In the genomic region with DNA sequence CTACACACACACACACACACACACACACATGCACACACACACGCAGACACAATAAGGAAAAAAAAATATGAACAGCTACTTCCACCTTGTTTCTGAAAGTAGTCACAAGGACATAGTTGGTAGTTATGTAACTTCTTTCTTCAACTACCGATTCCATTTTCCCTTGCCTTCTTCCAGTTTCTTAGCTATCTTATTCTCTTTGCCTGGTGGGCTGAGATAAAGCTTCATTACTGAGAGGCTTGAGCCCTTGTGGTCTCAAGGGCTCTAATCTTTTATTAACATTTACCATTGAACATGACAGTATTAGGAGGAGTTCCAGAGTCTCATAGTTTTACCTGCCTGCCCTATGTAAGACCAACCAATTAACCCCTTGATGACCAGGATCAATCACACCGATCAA, we compare ENCODE assay signal across 1 cellular context.
TF ChIP-seq lines count a peak whose summit lies in the region.

No MANE protein-coding gene starts in this region.

TF ChIP-seq in K562, 482 proteins besides CTCF, POLR2A, EP300 and RAD21 (continued from another document and continues in another):
- TF ChIP-seq, protein P1, sequence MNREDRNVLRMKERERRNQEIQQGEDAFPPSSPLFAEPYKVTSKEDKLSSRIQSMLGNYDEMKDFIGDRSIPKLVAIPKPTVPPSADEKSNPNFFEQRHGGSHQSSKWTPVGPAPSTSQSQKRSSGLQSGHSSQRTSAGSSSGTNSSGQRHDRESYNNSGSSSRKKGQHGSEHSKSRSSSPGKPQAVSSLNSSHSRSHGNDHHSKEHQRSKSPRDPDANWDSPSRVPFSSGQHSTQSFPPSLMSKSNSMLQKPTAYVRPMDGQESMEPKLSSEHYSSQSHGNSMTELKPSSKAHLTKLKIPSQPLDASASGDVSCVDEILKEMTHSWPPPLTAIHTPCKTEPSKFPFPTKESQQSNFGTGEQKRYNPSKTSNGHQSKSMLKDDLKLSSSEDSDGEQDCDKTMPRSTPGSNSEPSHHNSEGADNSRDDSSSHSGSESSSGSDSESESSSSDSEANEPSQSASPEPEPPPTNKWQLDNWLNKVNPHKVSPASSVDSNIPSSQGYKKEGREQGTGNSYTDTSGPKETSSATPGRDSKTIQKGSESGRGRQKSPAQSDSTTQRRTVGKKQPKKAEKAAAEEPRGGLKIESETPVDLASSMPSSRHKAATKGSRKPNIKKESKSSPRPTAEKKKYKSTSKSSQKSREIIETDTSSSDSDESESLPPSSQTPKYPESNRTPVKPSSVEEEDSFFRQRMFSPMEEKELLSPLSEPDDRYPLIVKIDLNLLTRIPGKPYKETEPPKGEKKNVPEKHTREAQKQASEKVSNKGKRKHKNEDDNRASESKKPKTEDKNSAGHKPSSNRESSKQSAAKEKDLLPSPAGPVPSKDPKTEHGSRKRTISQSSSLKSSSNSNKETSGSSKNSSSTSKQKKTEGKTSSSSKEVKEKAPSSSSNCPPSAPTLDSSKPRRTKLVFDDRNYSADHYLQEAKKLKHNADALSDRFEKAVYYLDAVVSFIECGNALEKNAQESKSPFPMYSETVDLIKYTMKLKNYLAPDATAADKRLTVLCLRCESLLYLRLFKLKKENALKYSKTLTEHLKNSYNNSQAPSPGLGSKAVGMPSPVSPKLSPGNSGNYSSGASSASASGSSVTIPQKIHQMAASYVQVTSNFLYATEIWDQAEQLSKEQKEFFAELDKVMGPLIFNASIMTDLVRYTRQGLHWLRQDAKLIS (CRISPR knock-in tag; IDR thresholded peaks at IDR 0.05), result no peak
- TF ChIP-seq HDAC1 (IDR thresholded peaks at IDR 0.05), result no peak
- TF ChIP-seq ZNF766 (CRISPR knock-in tag; conservative IDR thresholded peaks at IDR 0.05), result 0 out of 2 replicates have a peak, but pooled peaks have one; percentile 39
- TF ChIP-seq, protein P2, sequence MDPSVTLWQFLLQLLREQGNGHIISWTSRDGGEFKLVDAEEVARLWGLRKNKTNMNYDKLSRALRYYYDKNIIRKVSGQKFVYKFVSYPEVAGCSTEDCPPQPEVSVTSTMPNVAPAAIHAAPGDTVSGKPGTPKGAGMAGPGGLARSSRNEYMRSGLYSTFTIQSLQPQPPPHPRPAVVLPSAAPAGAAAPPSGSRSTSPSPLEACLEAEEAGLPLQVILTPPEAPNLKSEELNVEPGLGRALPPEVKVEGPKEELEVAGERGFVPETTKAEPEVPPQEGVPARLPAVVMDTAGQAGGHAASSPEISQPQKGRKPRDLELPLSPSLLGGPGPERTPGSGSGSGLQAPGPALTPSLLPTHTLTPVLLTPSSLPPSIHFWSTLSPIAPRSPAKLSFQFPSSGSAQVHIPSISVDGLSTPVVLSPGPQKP (CRISPR knock-in tag; IDR thresholded peaks at IDR 0.05), result no peak
- TF ChIP-seq, protein P3, sequence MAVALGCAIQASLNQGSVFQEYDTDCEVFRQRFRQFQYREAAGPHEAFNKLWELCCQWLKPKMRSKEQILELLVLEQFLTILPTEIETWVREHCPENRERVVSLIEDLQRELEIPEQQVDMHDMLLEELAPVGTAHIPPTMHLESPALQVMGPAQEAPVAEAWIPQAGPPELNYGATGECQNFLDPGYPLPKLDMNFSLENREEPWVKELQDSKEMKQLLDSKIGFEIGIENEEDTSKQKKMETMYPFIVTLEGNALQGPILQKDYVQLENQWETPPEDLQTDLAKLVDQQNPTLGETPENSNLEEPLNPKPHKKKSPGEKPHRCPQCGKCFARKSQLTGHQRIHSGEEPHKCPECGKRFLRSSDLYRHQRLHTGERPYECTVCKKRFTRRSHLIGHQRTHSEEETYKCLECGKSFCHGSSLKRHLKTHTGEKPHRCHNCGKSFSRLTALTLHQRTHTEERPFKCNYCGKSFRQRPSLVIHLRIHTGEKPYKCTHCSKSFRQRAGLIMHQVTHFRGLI (CRISPR knock-in tag; IDR thresholded peaks at IDR 0.05), result no peak
- no peak for TF ChIP-seq ETV6 (IDR thresholded peaks at IDR 0.05; ENCODE audit: borderline replicate concordance in 1 of 2, low read depth in 2 of 2, low read length in 1 of 2)
- TF ChIP-seq ETV6 (CRISPR knock-in tag; IDR thresholded peaks at IDR 0.05; ENCODE audit: borderline replicate concordance), result no peak
- TF ChIP-seq RBFOX2 (IDR thresholded peaks at IDR 0.05; ENCODE audit: low read depth, low read length), result no peak
- TF ChIP-seq, protein P4, sequence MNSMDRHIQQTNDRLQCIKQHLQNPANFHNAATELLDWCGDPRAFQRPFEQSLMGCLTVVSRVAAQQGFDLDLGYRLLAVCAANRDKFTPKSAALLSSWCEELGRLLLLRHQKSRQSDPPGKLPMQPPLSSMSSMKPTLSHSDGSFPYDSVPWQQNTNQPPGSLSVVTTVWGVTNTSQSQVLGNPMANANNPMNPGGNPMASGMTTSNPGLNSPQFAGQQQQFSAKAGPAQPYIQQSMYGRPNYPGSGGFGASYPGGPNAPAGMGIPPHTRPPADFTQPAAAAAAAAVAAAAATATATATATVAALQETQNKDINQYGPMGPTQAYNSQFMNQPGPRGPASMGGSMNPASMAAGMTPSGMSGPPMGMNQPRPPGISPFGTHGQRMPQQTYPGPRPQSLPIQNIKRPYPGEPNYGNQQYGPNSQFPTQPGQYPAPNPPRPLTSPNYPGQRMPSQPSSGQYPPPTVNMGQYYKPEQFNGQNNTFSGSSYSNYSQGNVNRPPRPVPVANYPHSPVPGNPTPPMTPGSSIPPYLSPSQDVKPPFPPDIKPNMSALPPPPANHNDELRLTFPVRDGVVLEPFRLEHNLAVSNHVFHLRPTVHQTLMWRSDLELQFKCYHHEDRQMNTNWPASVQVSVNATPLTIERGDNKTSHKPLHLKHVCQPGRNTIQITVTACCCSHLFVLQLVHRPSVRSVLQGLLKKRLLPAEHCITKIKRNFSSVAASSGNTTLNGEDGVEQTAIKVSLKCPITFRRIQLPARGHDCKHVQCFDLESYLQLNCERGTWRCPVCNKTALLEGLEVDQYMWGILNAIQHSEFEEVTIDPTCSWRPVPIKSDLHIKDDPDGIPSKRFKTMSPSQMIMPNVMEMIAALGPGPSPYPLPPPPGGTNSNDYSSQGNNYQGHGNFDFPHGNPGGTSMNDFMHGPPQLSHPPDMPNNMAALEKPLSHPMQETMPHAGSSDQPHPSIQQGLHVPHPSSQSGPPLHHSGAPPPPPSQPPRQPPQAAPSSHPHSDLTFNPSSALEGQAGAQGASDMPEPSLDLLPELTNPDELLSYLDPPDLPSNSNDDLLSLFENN (IDR thresholded peaks at IDR 0.05; ENCODE audit: low read depth in 2 of 2, low read length in 2 of 2), result peak in 1 of 2 experiments; percentile 61; a peak in 1 of 4 replicates
- TF ChIP-seq PHF20 (IDR thresholded peaks at IDR 0.05; ENCODE audit: partially characterized antibody), result no peak
- TF ChIP-seq TAF1 (IDR thresholded peaks at IDR 0.05; ENCODE audit: control insufficient read depth, extremely low read depth, insufficient read depth, low read length, severe bottlenecking), result no peak
- TF ChIP-seq CXXC5 (CRISPR knock-in tag; IDR thresholded peaks at IDR 0.05), result no peak
- no peak for TF ChIP-seq SRF (CRISPR knock-in tag; IDR thresholded peaks at IDR 0.05)
- no peak for TF ChIP-seq KLF13 (tag; IDR thresholded peaks at IDR 0.05; ENCODE audit: borderline replicate concordance, low read depth)
- TF ChIP-seq, protein P5, sequence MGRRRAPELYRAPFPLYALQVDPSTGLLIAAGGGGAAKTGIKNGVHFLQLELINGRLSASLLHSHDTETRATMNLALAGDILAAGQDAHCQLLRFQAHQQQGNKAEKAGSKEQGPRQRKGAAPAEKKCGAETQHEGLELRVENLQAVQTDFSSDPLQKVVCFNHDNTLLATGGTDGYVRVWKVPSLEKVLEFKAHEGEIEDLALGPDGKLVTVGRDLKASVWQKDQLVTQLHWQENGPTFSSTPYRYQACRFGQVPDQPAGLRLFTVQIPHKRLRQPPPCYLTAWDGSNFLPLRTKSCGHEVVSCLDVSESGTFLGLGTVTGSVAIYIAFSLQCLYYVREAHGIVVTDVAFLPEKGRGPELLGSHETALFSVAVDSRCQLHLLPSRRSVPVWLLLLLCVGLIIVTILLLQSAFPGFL (CRISPR knock-in tag; IDR thresholded peaks at IDR 0.05), result no peak
- TF ChIP-seq, protein P6, sequence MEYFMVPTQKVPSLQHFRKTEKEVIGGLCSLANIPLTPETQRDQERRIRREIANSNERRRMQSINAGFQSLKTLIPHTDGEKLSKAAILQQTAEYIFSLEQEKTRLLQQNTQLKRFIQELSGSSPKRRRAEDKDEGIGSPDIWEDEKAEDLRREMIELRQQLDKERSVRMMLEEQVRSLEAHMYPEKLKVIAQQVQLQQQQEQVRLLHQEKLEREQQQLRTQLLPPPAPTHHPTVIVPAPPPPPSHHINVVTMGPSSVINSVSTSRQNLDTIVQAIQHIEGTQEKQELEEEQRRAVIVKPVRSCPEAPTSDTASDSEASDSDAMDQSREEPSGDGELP (CRISPR knock-in tag; IDR thresholded peaks at IDR 0.05; ENCODE audit: borderline replicate concordance), result no peak
- TF ChIP-seq, protein P7, sequence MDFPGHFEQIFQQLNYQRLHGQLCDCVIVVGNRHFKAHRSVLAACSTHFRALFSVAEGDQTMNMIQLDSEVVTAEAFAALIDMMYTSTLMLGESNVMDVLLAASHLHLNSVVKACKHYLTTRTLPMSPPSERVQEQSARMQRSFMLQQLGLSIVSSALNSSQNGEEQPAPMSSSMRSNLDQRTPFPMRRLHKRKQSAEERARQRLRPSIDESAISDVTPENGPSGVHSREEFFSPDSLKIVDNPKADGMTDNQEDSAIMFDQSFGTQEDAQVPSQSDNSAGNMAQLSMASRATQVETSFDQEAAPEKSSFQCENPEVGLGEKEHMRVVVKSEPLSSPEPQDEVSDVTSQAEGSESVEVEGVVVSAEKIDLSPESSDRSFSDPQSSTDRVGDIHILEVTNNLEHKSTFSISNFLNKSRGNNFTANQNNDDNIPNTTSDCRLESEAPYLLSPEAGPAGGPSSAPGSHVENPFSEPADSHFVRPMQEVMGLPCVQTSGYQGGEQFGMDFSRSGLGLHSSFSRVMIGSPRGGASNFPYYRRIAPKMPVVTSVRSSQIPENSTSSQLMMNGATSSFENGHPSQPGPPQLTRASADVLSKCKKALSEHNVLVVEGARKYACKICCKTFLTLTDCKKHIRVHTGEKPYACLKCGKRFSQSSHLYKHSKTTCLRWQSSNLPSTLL (IDR thresholded peaks at IDR 0.05), result no peak
- TF ChIP-seq NCOA2 (IDR thresholded peaks at IDR 0.05; ENCODE audit: partially characterized antibody in 2 of 2), result no peak
- TF ChIP-seq KDM1A (IDR thresholded peaks at IDR 0.05), result peak in 1 of 2 experiments; percentile 29; a peak in 2 of 4 replicates
- TF ChIP-seq, protein P8, sequence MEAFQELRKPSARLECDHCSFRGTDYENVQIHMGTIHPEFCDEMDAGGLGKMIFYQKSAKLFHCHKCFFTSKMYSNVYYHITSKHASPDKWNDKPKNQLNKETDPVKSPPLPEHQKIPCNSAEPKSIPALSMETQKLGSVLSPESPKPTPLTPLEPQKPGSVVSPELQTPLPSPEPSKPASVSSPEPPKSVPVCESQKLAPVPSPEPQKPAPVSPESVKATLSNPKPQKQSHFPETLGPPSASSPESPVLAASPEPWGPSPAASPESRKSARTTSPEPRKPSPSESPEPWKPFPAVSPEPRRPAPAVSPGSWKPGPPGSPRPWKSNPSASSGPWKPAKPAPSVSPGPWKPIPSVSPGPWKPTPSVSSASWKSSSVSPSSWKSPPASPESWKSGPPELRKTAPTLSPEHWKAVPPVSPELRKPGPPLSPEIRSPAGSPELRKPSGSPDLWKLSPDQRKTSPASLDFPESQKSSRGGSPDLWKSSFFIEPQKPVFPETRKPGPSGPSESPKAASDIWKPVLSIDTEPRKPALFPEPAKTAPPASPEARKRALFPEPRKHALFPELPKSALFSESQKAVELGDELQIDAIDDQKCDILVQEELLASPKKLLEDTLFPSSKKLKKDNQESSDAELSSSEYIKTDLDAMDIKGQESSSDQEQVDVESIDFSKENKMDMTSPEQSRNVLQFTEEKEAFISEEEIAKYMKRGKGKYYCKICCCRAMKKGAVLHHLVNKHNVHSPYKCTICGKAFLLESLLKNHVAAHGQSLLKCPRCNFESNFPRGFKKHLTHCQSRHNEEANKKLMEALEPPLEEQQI (IDR thresholded peaks at IDR 0.05), result no peak; the same call in 1 of the 2 replicates
- TF ChIP-seq ZNF23 (CRISPR knock-in tag; IDR thresholded peaks at IDR 0.05), result no peak
- peak; percentile 92 for TF ChIP-seq CBFA2T3 (IDR thresholded peaks at IDR 0.05)
- TF ChIP-seq CREB1 (IDR thresholded peaks at IDR 0.05), result no peak
- TF ChIP-seq CREB1 (CRISPR knock-in tag; IDR thresholded peaks at IDR 0.05), result no peak
- TF ChIP-seq MEIS2 (IDR thresholded peaks at IDR 0.05; ENCODE audit: partially characterized antibody), result peak; percentile 45
- TF ChIP-seq, protein P9, sequence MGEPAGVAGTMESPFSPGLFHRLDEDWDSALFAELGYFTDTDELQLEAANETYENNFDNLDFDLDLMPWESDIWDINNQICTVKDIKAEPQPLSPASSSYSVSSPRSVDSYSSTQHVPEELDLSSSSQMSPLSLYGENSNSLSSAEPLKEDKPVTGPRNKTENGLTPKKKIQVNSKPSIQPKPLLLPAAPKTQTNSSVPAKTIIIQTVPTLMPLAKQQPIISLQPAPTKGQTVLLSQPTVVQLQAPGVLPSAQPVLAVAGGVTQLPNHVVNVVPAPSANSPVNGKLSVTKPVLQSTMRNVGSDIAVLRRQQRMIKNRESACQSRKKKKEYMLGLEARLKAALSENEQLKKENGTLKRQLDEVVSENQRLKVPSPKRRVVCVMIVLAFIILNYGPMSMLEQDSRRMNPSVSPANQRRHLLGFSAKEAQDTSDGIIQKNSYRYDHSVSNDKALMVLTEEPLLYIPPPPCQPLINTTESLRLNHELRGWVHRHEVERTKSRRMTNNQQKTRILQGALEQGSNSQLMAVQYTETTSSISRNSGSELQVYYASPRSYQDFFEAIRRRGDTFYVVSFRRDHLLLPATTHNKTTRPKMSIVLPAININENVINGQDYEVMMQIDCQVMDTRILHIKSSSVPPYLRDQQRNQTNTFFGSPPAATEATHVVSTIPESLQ (CRISPR knock-in tag; IDR thresholded peaks at IDR 0.05), result no peak
- no peak for TF ChIP-seq FOXJ2 (tag; IDR thresholded peaks at IDR 0.05)
- TF ChIP-seq, protein P10, sequence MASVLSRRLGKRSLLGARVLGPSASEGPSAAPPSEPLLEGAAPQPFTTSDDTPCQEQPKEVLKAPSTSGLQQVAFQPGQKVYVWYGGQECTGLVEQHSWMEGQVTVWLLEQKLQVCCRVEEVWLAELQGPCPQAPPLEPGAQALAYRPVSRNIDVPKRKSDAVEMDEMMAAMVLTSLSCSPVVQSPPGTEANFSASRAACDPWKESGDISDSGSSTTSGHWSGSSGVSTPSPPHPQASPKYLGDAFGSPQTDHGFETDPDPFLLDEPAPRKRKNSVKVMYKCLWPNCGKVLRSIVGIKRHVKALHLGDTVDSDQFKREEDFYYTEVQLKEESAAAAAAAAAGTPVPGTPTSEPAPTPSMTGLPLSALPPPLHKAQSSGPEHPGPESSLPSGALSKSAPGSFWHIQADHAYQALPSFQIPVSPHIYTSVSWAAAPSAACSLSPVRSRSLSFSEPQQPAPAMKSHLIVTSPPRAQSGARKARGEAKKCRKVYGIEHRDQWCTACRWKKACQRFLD (CRISPR knock-in tag; IDR thresholded peaks at IDR 0.05), result no peak
- TF ChIP-seq ZNF217 (CRISPR knock-in tag; IDR thresholded peaks at IDR 0.05), result no peak
- no peak for TF ChIP-seq ZFPM2 (CRISPR knock-in tag; IDR thresholded peaks at IDR 0.05)
- TF ChIP-seq TARDBP (IDR thresholded peaks at IDR 0.05), result no peak
- TF ChIP-seq BACH1 (tag; IDR thresholded peaks at IDR 0.05), result no peak
- TF ChIP-seq SMAD4 (CRISPR knock-in tag; conservative IDR thresholded peaks at IDR 0.05), result 0 out of 2 replicates have a peak, but pooled peaks have one; percentile 29
- no peak for TF ChIP-seq ZNF695 (CRISPR knock-in tag; IDR thresholded peaks at IDR 0.05)
- TF ChIP-seq, protein P11, sequence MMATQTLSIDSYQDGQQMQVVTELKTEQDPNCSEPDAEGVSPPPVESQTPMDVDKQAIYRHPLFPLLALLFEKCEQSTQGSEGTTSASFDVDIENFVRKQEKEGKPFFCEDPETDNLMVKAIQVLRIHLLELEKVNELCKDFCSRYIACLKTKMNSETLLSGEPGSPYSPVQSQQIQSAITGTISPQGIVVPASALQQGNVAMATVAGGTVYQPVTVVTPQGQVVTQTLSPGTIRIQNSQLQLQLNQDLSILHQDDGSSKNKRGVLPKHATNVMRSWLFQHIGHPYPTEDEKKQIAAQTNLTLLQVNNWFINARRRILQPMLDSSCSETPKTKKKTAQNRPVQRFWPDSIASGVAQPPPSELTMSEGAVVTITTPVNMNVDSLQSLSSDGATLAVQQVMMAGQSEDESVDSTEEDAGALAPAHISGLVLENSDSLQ (IDR thresholded peaks at IDR 0.05), result 0 out of 2 replicates have a peak, but pooled peaks have one; percentile 10
- no peak for TF ChIP-seq ZNF696 (CRISPR knock-in tag; conservative IDR thresholded peaks at IDR 0.05)
